In genomic region chr21:42593007-42593814, GRCh38 we compare ENCODE assay signal across 9 cellular contexts.
DNase-seq lines count a peak whose midpoint lies in the region; ATAC-seq and TF ChIP-seq lines count a peak whose summit lies in the region.
"Had no signal": no experiment of that assay in that cellular context is flagged by ENCODE, and none has a peak within 500 bp of the region (broad histone marks: within the 10 kb centered on the region; RNA-seq: fewer than 3 reads in every experiment).

No MANE protein-coding gene starts in this region.

- no peak overlapping the region for H3K4me3 Mint-ChIP-seq in activated CD8-positive, alpha-beta T cell treated with anti-CD3 and anti-CD28 coated beads, Interleukin-2, amount 10 ng/mL, durations not matched to agents 7 days and 5 days
- no peak overlapping the region for H3K4me3 Mint-ChIP-seq in endothelial cell (ENCODE audit: unreplicated experiment)
- H3K4me3 Mint-ChIP-seq: stimulated activated naive CD8-positive, alpha-beta T cell treated with anti-CD3 and anti-CD28 coated beads, Interleukin-15, Interleukin-2, amounts not matched to agents 100 ng/mL and 50 ng/mL, for 24 hours had no signal

- TF ChIP-seq CTCF in endothelial cell (IDR thresholded peaks at IDR 0.05; ENCODE audit: unreplicated experiment), result peak; percentile 49

- peak; percentile 93 for ATAC-seq in activated CD8-positive, alpha-beta T cell treated with anti-CD3 and anti-CD28 coated beads, Interleukin-2, amount 10 ng/mL, durations not matched to agents 7 days and 5 days
- ATAC-seq in HG03280 (IDR thresholded peaks at IDR 0.05; ENCODE audit: unreplicated experiment), result no peak

- no peaks in the 10 kb centered on the region for H3K9me3 Mint-ChIP-seq in activated CD8-positive, alpha-beta T cell treated with anti-CD3 and anti-CD28 coated beads, Interleukin-2, amount 10 ng/mL, durations not matched to agents 7 days and 5 days (ENCODE audit: insufficient read depth)
- no peaks in the 10 kb centered on the region for H3K9me3 Mint-ChIP-seq in endothelial cell (ENCODE audit: unreplicated experiment)
- H3K9me3 Mint-ChIP-seq: stimulated activated naive CD8-positive, alpha-beta T cell treated with anti-CD3 and anti-CD28 coated beads, Interleukin-15, Interleukin-2, amounts not matched to agents 100 ng/mL and 50 ng/mL, for 24 hours had no signal

- H3K27ac Mint-ChIP-seq in activated CD8-positive, alpha-beta T cell treated with anti-CD3 and anti-CD28 coated beads, Interleukin-2, amount 10 ng/mL, durations not matched to agents 7 days and 5 days, result no peak overlapping the region
- no peak overlapping the region for H3K27ac Mint-ChIP-seq in endothelial cell (ENCODE audit: unreplicated experiment)
- H3K27ac Mint-ChIP-seq: stimulated activated naive CD8-positive, alpha-beta T cell treated with anti-CD3 and anti-CD28 coated beads, Interleukin-15, Interleukin-2, amounts not matched to agents 100 ng/mL and 50 ng/mL, for 24 hours had no signal

- DNase-seq in AG08396 (ENCODE audit: low spot score) (peak; percentile 87), GOT3 (lab: John Stamatoyannopoulos, UW) (peak; percentile 8), NCI-H748 treated with DMSO at 0.1 percent for 48 hours (lab: John Stamatoyannopoulos, UW) (peak; percentile 22), endothelial cell (ENCODE audit: low spot score) (peak; percentile 80), mucosa of gallbladder (ENCODE audit: low spot score) (peak; percentile 75)
- peak; percentile 79 for DNase-seq in activated CD8-positive, alpha-beta T cell treated with anti-CD3 and anti-CD28 coated beads, Interleukin-2, amount 10 ng/mL, durations not matched to agents 7 days and 5 days
- peak; percentile 55 for DNase-seq in stimulated activated CD8-positive, alpha-beta memory T cell treated with anti-CD3 and anti-CD28 coated beads, Interleukin-4, amount 100 ng/mL, for 24 hours (ENCODE audit: low read depth)

- peaks cover 4% of the 10 kb centered on the region for H3K27me3 Mint-ChIP-seq in activated CD8-positive, alpha-beta T cell treated with anti-CD3 and anti-CD28 coated beads, Interleukin-2, amount 10 ng/mL, durations not matched to agents 7 days and 5 days (ENCODE audit: low read depth)
- peaks cover 5% of the 10 kb centered on the region for H3K27me3 Mint-ChIP-seq in endothelial cell (ENCODE audit: unreplicated experiment)
- H3K27me3 Mint-ChIP-seq: stimulated activated naive CD8-positive, alpha-beta T cell treated with anti-CD3 and anti-CD28 coated beads, Interleukin-15, Interleukin-2, amounts not matched to agents 100 ng/mL and 50 ng/mL, for 24 hours had no signal

- H3K36me3 Mint-ChIP-seq in activated CD8-positive, alpha-beta T cell treated with anti-CD3 and anti-CD28 coated beads, Interleukin-2, amount 10 ng/mL, durations not matched to agents 7 days and 5 days (ENCODE audit: low read depth), result no peaks in the 10 kb centered on the region
- peaks cover 5% of the 10 kb centered on the region for H3K36me3 Mint-ChIP-seq in endothelial cell (ENCODE audit: low read depth, unreplicated experiment)

- peaks cover 18% of the 10 kb centered on the region for H3K4me1 Mint-ChIP-seq in activated CD8-positive, alpha-beta T cell treated with anti-CD3 and anti-CD28 coated beads, Interleukin-2, amount 10 ng/mL, durations not matched to agents 7 days and 5 days (ENCODE audit: low read depth)
- peaks cover 5% of the 10 kb centered on the region for H3K4me1 Mint-ChIP-seq in endothelial cell (ENCODE audit: unreplicated experiment)

- POLR2A ChIA-PET in activated CD8-positive, alpha-beta T cell treated with anti-CD3 and anti-CD28 coated beads, Interleukin-2, amount 10 ng/mL, durations not matched to agents 7 days and 5 days (lab: Charles Lee), result interaction anchor here (0.6 kb wide), 1 partner anchor 582 kb away, joined by 5 read pairs; no protein-coding TSS in a partner anchor

- CTCF ChIA-PET in activated CD8-positive, alpha-beta T cell treated with anti-CD3 and anti-CD28 coated beads, Interleukin-2, amount 10 ng/mL, durations not matched to agents 7 days and 5 days (lab: Charles Lee), result interaction anchor here (0.7 to 4.2 kb wide), 35 partner anchors 8 to 300 kb away, joined by 3 to 34 read pairs (median 4); partner anchors contain the start of gene NDUFV3

Comparison
In these comparisons a context has a peak if more than half of its experiments do, and no peak if none do; other contexts are left out.
1. DNase-seq: peak in every context shown above with its lines; median percentile 87 in AG08396; 80 in endothelial cell; 79 in activated CD8-positive, alpha-beta T cell treated with anti-CD3 and anti-CD28 coated beads, Interleukin-2, amount 10 ng/mL, durations not matched to agents 7 days and 5 days; 75 in mucosa of gallbladder; 55 in stimulated activated CD8-positive, alpha-beta memory T cell treated with anti-CD3 and anti-CD28 coated beads, Interleukin-4, amount 100 ng/mL, for 24 hours; 22 in NCI-H748 treated with DMSO at 0.1 percent for 48 hours; 8 in GOT3.